ENCODE assay signal across 9 cellular contexts in genomic region chrX:71911023-71911730, GRCh38. TPM values are rescaled to one million over a fixed set of nuclear protein-coding genes. Genes with fewer than 3 reads are reported as not detected.
DNase-seq lines count a peak whose midpoint lies in the region; ATAC-seq, FAIRE-seq and TF ChIP-seq lines count a peak whose summit lies in the region.
"Had no signal": no experiment of that assay in that cellular context is flagged by ENCODE, and none has a peak within 500 bp of the region (broad histone marks: within the 10 kb centered on the region; RNA-seq: fewer than 3 reads in every experiment).

No MANE protein-coding gene starts in this region.

- H4K91ac ChIP-seq in H1 (replicated peaks; ENCODE audit: insufficient read length, low read length): no peak overlapping the region

- no peak for DNase-seq in HL-60 (ENCODE audit: low read depth in 1 of 2, low spot score in 1 of 2)
- DNase-seq in activated CD4-positive, alpha-beta T cell treated with anti-CD3 and anti-CD28 coated beads for 4 hours: peak; percentile 12 to 16
- peak in 1 of 2 experiments; percentile 73 for DNase-seq in H1 (ENCODE audit: low read depth in 1 of 2, low spot score in 2 of 2)
- peak; percentile 16 for DNase-seq in natural killer cell
- DNase-seq in upper lobe of right lung: no peak
- DNase-seq in NCI-H1930 (lab: John Stamatoyannopoulos, UW): no peak

- H3K9me3 ChIP-seq in H1 (ENCODE audit: insufficient read depth in 2 of 2, low read depth in 1 of 2, low read length in 1 of 2): no peaks in the 10 kb centered on the region
- H3K9me3 ChIP-seq in upper lobe of right lung: no peaks in the 10 kb centered on the region

- H3K4me2 ChIP-seq in H1 (ENCODE audit: insufficient read depth in 1 of 2, low read depth in 2 of 2, low read length in 2 of 2): peak overlapping the region; percentile 77 to 87

- no peak overlapping the region for H3K14ac ChIP-seq in H1 (ENCODE audit: insufficient read length)

- POLR2A ChIA-PET in H1 (lab: Charles Lee; ENCODE audit: partially characterized antibody): interaction anchor here (0.7 to 3.5 kb wide), 14 partner anchors 8 to 107 kb away, joined by 3 to 18 read pairs (median 4); no protein-coding TSS in a partner anchor

- TF ChIP-seq EP300 in H1 (IDR thresholded peaks at IDR 0.05; ENCODE audit: borderline replicate concordance in 1 of 2, low read depth in 2 of 2, low read length in 2 of 2): no peak

- no peaks in the 10 kb centered on the region for H3K4me1 Mint-ChIP-seq in natural killer cell

- peaks cover 2 to 5% (median 4%) of the 10 kb centered on the region in 4 experiments; a peak in 4 of 7 replicates for H3K4me1 ChIP-seq in H1 (replicated peaks in 1 of 4; ENCODE audit: control insufficient read depth in 3 of 4, insufficient read depth in 4 of 4, low read length in 3 of 4)
- H3K4me1 ChIP-seq in upper lobe of right lung: no peaks in the 10 kb centered on the region

- TF ChIP-seq RAD21 in H1 (IDR thresholded peaks at IDR 0.05 in 1 of 2, conservative IDR thresholded peaks at IDR 0.05 in 1 of 2; ENCODE audit: low read depth in 2 of 2, low read length in 2 of 2): peak; percentile 11 to 16; a peak in 2 of 4 replicates

- H3K27ac Mint-ChIP-seq in natural killer cell: no peak overlapping the region

- H3K27me3 ChIP-seq in HL-60 (ENCODE audit: insufficient read depth, poor library complexity, severe bottlenecking): peaks cover 16% of the 10 kb centered on the region
- no peaks in the 10 kb centered on the region for H3K27me3 ChIP-seq in H1 (replicated peaks in 1 of 4; ENCODE audit: control insufficient read depth in 3 of 4, extremely low read depth in 1 of 4, insufficient read depth in 3 of 4, low read length in 3 of 4)
- no peaks in the 10 kb centered on the region for H3K27me3 ChIP-seq in upper lobe of right lung

- H4K8ac ChIP-seq in H1 (ENCODE audit: extremely low read depth, insufficient read depth, low read length): no peak overlapping the region; the same call in 1 of the 2 replicates

- TF ChIP-seq CTCF in HL-60 (IDR thresholded peaks at IDR 0.05; ENCODE audit: insufficient read depth, low read length) (no peak), H1 (IDR thresholded peaks at IDR 0.05; ENCODE audit: control extremely low read depth in 1 of 3, insufficient read depth in 1 of 3, low read depth in 1 of 3, low read length in 3 of 3) (peak; percentile 19 to 51 (median 50)), natural killer cell (IDR thresholded peaks at IDR 0.05) (peak; percentile 22), upper lobe of right lung (IDR thresholded peaks at IDR 0.05) (peak; percentile 25)

- no peak overlapping the region for H2BK120ac ChIP-seq in H1 (replicated peaks; ENCODE audit: low read depth, low read length)

- H3K9me3 Mint-ChIP-seq in natural killer cell: no peaks in the 10 kb centered on the region

- no peak overlapping the region for H2BK12ac ChIP-seq in H1 (ENCODE audit: low read depth, low read length)

- H4K20me1 ChIP-seq in H1 (replicated peaks in 1 of 2; ENCODE audit: control insufficient read depth in 1 of 2, insufficient read depth in 2 of 2, low read length in 2 of 2): peaks cover 0 to 4% of the 10 kb centered on the region in 2 experiments

- no peak overlapping the region for H2AFZ ChIP-seq in H1 (ENCODE audit: low read length)

- peak overlapping the region; percentile 58 to 82 (median 68); a peak in 6 of 7 replicates for H3K9ac ChIP-seq in H1 (replicated peaks in 1 of 4; ENCODE audit: extremely low read depth in 1 of 4, low read depth in 3 of 4, low read length in 3 of 4)

- no peak overlapping the region for H3K4ac ChIP-seq in H1 (replicated peaks; ENCODE audit: insufficient read length, low read depth, low read length)

- H3K4me3 Mint-ChIP-seq in natural killer cell: peak overlapping the region; percentile 62

- intact Hi-C loops in natural killer cell (cut with micrococcal nuclease) (no loop called here), upper lobe of right lung (cut with DNase I) (no loop called here)

- no peak overlapping the region for H2AK5ac ChIP-seq in H1 (ENCODE audit: low read depth, low read length)

- WGBS in H1 (ENCODE audit: extremely low coverage in 1 of 2, insufficient coverage in 1 of 2, insufficient read length in 1 of 2, insufficient replicate concordance in 2 of 2, low coverage in 1 of 2, low lambda C conversion rate in 2 of 2, missing lambda C conversion rate in 1 of 2), 2 experiments: 0% methylated on average over 4 of the region's 81 CpGs; no CpG with 5 or more reads in 1 of the 2 experiments

- ATAC-seq in natural killer cell (peak; percentile 74 to 88 (median 83)), upper lobe of right lung (peak; percentile 62), HG03280 (IDR thresholded peaks at IDR 0.05; ENCODE audit: unreplicated experiment) (no peak), HG03460 (IDR thresholded peaks at IDR 0.05; ENCODE audit: unreplicated experiment) (no peak)

- peaks cover 23 to 63% of the 10 kb centered on the region in 2 donors for H3K27me3 Mint-ChIP-seq in natural killer cell (ENCODE audit: low read depth in 2 of 2)

- H4K5ac ChIP-seq in H1 (ENCODE audit: insufficient read length, low read depth, low read length): no peak overlapping the region

- peak overlapping the region; percentile 77 for H3K56ac ChIP-seq in H1 (replicated peaks; ENCODE audit: insufficient read length, low read depth, low read length)

- H3K18ac ChIP-seq in H1 (ENCODE audit: extremely low read depth, low read length): peak overlapping the region; percentile 78

- H2BK20ac ChIP-seq in H1 (ENCODE audit: low read length): no peak overlapping the region

- H3K4me3 ChIP-seq in HL-60 (replicated peaks; ENCODE audit: insufficient read depth, low read length) (peak overlapping the region; percentile 21), H1 (ENCODE audit: extremely low read depth in 1 of 4, insufficient read depth in 2 of 4, low read depth in 3 of 4, low read length in 4 of 4) (peak overlapping the region; percentile 53 to 86 (median 72)), upper lobe of right lung (peak overlapping the region; percentile 44)

- peaks cover 4% of the 10 kb centered on the region; the same call in 1 of the 2 replicates for H3K23me2 ChIP-seq in H1 (ENCODE audit: low read depth, low read length)

- H3K27ac ChIP-seq in HL-60 (replicated peaks) (no peak overlapping the region), H1 (ENCODE audit: low read depth, low read length) (peak overlapping the region; percentile 75; the same call in 1 of the 2 replicates), upper lobe of right lung (no peak overlapping the region)

- H2BK15ac ChIP-seq in H1 (ENCODE audit: low read length): no peak overlapping the region

- TF ChIP-seq POLR2A in H1 (IDR thresholded peaks at IDR 0.05; ENCODE audit: control extremely low read depth in 1 of 2, low read depth in 2 of 2, low read length in 2 of 2): peak in 1 of 2 experiments; percentile 51; a peak in 1 of 3 replicates

- H3K79me1 ChIP-seq in H1 (ENCODE audit: low read depth, low read length): no peaks in the 10 kb centered on the region

- H3K23ac ChIP-seq in H1 (ENCODE audit: insufficient read length): no peak overlapping the region

- no peaks in the 10 kb centered on the region for H3K36me3 ChIP-seq in H1 (ENCODE audit: control insufficient read depth in 2 of 4, insufficient read depth in 4 of 4, low read length in 3 of 4)
- H3K36me3 ChIP-seq in upper lobe of right lung: no peaks in the 10 kb centered on the region

- CTCF ChIA-PET in H1 (lab: Charles Lee; ENCODE audit: partially characterized antibody): interaction anchor here (0.5 to 7.0 kb wide), 17 partner anchors 9 to 402 kb away, joined by 3 to 68 read pairs (median 4); no protein-coding TSS in a partner anchor

- H2BK5ac ChIP-seq in H1 (ENCODE audit: low read depth, low read length): no peak overlapping the region

- H3K36me3 Mint-ChIP-seq in natural killer cell: no peaks in the 10 kb centered on the region

- FAIRE-seq in H1 (lab: Jason Lieb, UNC): no peak
- FAIRE-seq: TTC549 had no signal

- peaks cover 3 to 41% of the 10 kb centered on the region in 2 experiments; a peak in 3 of 4 replicates for H3K79me2 ChIP-seq in H1 (ENCODE audit: control insufficient read depth in 1 of 2, insufficient read depth in 2 of 2, low read length in 2 of 2)

TF ChIP-seq in H1, 55 proteins besides CTCF, POLR2A, EP300 and RAD21 (continues in another document):
- TF ChIP-seq, protein P1, sequence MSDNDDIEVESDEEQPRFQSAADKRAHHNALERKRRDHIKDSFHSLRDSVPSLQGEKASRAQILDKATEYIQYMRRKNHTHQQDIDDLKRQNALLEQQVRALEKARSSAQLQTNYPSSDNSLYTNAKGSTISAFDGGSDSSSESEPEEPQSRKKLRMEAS (IDR thresholded peaks at IDR 0.05): 0 out of 2 replicates have a peak, but pooled peaks have one; percentile 5
- TF ChIP-seq SP2 (IDR thresholded peaks at IDR 0.05; ENCODE audit: low read length) (no peak), RBBP5 (IDR thresholded peaks at IDR 0.05; ENCODE audit: borderline replicate concordance, low read depth, low read length) (peak; percentile 71; the same call in 1 of the 2 replicates)

RNA-seq across cellular contexts. Expression of gene NHSL2, which starts 0.5 kb away (rescaled TPM):
- 6.8 and 7.2 TPM in 2 replicates for total RNA-seq in H1 (2021; fragmentation: NEBNext Ultra II Directional; extraction: Animal tissue kit (Norgen Biotek cat#: 25700))
- polyA plus RNA-seq in H1 (2011; rRNA removed): 3.7 and 4.0 TPM in 2 replicates
- polyA plus RNA-seq in H1 (2011; cell fraction: cytosol; rRNA removed): 2.6 TPM
- polyA plus RNA-seq in H1 (2011; cell fraction: nucleus; rRNA removed): 8.2 TPM
- 2.7 to 3.6 TPM (median 3.0 TPM) in 4 replicates for polyA plus RNA-seq in H1 (2012, experiment 1 of 2)
- 0.49 TPM for polyA plus RNA-seq in H1 (2012, experiment 2 of 2)
- 3.6 TPM for polyA plus RNA-seq in H1 (2013, experiment 1 of 2)
- polyA plus RNA-seq in H1 (2013, experiment 2 of 2): 3.1 TPM
- 14.8 and 15.6 TPM in 2 replicates for polyA minus RNA-seq in H1 (2011; rRNA and poly(A)+ RNA removed)
- 5.2 TPM for polyA minus RNA-seq in H1 (2011; cell fraction: cytosol; rRNA and poly(A)+ RNA removed)
- polyA minus RNA-seq in H1 (2011; cell fraction: nucleus; rRNA and poly(A)+ RNA removed): 16.6 TPM
- 10 to 100 TPM; 15.0 to 32.5 (median 30.8) TPM for total RNA-seq in natural killer cell
- 17.3 TPM for total RNA-seq in upper lobe of right lung

Comparison
In these comparisons a context has a peak if more than half of its experiments do, and no peak if none do; other contexts are left out.
1. DNase-seq: peak in activated CD4-positive, alpha-beta T cell treated with anti-CD3 and anti-CD28 coated beads for 4 hours (2 of 2) and natural killer cell (single experiment); none in HL-60 (0 of 2), upper lobe of right lung (single experiment) and NCI-H1930 (0 of 2).
2. H3K4me3 ChIP-seq: peak in every context shown above with its lines; median percentile 72 in H1; 44 in upper lobe of right lung; 21 in HL-60.
3. ATAC-seq: peak in natural killer cell (3 of 3) and upper lobe of right lung (single experiment); none in HG03280 (single experiment) and HG03460 (single experiment).